8 cellular contexts compared by ENCODE assay signal in genomic region chr12:50024804-50025186, GRCh38. TPM values are rescaled to one million over a fixed set of nuclear protein-coding genes. Genes with fewer than 3 reads are reported as not detected.
DNase-seq lines count a peak whose midpoint lies in the region; ATAC-seq, FAIRE-seq and TF ChIP-seq lines count a peak whose summit lies in the region.

No MANE protein-coding gene starts in this region.

- DNase-seq in HTR-8/SVneo (ENCODE audit: insufficient read length, low spot score): peak; percentile 30
- DNase-seq in astrocyte of the cerebellum (ENCODE audit: low read depth): no peak
- DNase-seq in lower leg skin (ENCODE audit: low spot score in 2 of 2): no peak
- DNase-seq in upper lobe of left lung: no peak
- DNase-seq in activated effector memory CD4-positive, alpha-beta T cell treated with anti-CD3 and anti-CD28 coated beads, Interleukin-2, amount 50 U/mL, for 16 hours: no peak
- DNase-seq in NCI-H345 treated with DMSO at 0.1 percent for 48 hours (lab: John Stamatoyannopoulos, UW; ENCODE audit: unreplicated experiment): no peak

- H3K4me3 ChIP-seq in ACC112 (ENCODE audit: low read depth, low read length) (peak overlapping the region; percentile 88), astrocyte of the cerebellum (ENCODE audit: low read depth, low read length) (peak overlapping the region; percentile 82), lower leg skin (ENCODE audit: low read depth, poor library complexity, severe bottlenecking) (peak overlapping the region; percentile 46), upper lobe of left lung (peak overlapping the region; percentile 76 to 92 (median 79))

- no peaks in the 10 kb centered on the region for H3K36me3 ChIP-seq in ACC112 (ENCODE audit: insufficient read depth, low read length)
- H3K36me3 ChIP-seq in upper lobe of left lung: no peaks in the 10 kb centered on the region

- intact Hi-C loops in lower leg skin (cut with DNase I; ENCODE audit: low total_unique reads): no loop called here

- 1% methylated on average over 16 of the region's 16 CpGs for whole genome bisulfite sequencing in lower leg skin, 2 donors
- 3% methylated on average over 12 to 16 of the region's 16 CpGs for WGBS in upper lobe of left lung, 2 donors

- peaks cover 55% of the 10 kb centered on the region for H3K79me2 ChIP-seq in ACC112 (ENCODE audit: control insufficient read depth, insufficient read depth, low read length, unreplicated experiment)

- no peak for FAIRE-seq in HTR-8/SVneo (lab: Jason Lieb, UNC)

- H2AFZ ChIP-seq in ACC112 (ENCODE audit: low read length, unreplicated experiment): peak overlapping the region; percentile 55

- peaks cover 26% of the 10 kb centered on the region for H3K4me1 ChIP-seq in ACC112 (ENCODE audit: control insufficient read depth, insufficient read depth, low read length, unreplicated experiment)
- H3K4me1 ChIP-seq in upper lobe of left lung: peaks cover 6 to 15% (median 12%) of the 10 kb centered on the region in 4 donors

- peak overlapping the region; percentile 60 for H3K27ac ChIP-seq in ACC112 (ENCODE audit: low read depth, low read length)
- H3K27ac ChIP-seq in upper lobe of left lung: peak overlapping the region in 2 of 4 donors; percentile 86

- ATAC-seq in GM18909 (IDR thresholded peaks at IDR 0.05; ENCODE audit: poor library complexity, unreplicated experiment) (peak; percentile 13), upper lobe of left lung (ENCODE audit: low FRiP score in 2 of 2) (peak in 1 of 2 donors; percentile 31)

- TF ChIP-seq CTCF in astrocyte of the cerebellum (IDR thresholded peaks at IDR 0.05; ENCODE audit: low read depth, low read length, missing control alignments) (no peak), lower leg skin (IDR thresholded peaks at IDR 0.05) (no peak), upper lobe of left lung (IDR thresholded peaks at IDR 0.05) (no peak)

- in situ Hi-C loops in astrocyte of the cerebellum (cut with HindIII; ENCODE audit: low sequenced_read_pairs): no loop called here

- no peaks in the 10 kb centered on the region for H3K9me3 ChIP-seq in upper lobe of left lung

- no peak for TF ChIP-seq EP300 in upper lobe of left lung (IDR thresholded peaks at IDR 0.05)

- H3K27me3 ChIP-seq in ACC112 (ENCODE audit: insufficient read depth, low read length) (no peaks in the 10 kb centered on the region), upper lobe of left lung (no peaks in the 10 kb centered on the region)

- TF ChIP-seq POLR2A in lower leg skin (IDR thresholded peaks at IDR 0.05) (no peak), upper lobe of left lung (IDR thresholded peaks at IDR 0.05) (no peak)

RNA-seq across cellular contexts. Expression of gene RACGAP1, which starts 0.5 kb away (rescaled TPM):
- total RNA-seq in lower leg skin (10 to 100 TPM; 11.6 to 16.8 (median 15.9) TPM), upper lobe of left lung (10 to 100 TPM; 10.3 to 22.4 (median 18.4) TPM)

RNA-seq across cellular contexts. Expression of gene ASIC1, which starts 32.6 kb away (rescaled TPM):
- total RNA-seq in lower leg skin (1 to 10 TPM in 1 of 4 donors, under 1 TPM in 3; 0.25 to 1.4 (median 0.42) TPM), upper lobe of left lung (1 to 10 TPM in 2 of 6 donors, under 1 TPM in 2, not detected in 2; 0.15 to 2.7 (median 1.1) TPM)

RNA-seq across cellular contexts. Expression of gene AQP6, which starts 52.0 kb away (rescaled TPM):
- total RNA-seq in lower leg skin (under 1 TPM in 2 of 4 donors, not detected in 2; 0.10 to 0.20 TPM), upper lobe of left lung (under 1 TPM in 4 of 6 donors, not detected in 2; 0.06 to 0.39 (median 0.24) TPM)
